1 cellular context compared by ENCODE assay signal in genomic region chr13:75803982-75804381, GRCh38.
TF ChIP-seq lines count a peak whose summit lies in the region.

No MANE protein-coding gene starts in this region.

TF ChIP-seq in WTC11, 78 proteins besides CTCF, POLR2A, EP300 and RAD21 (continued from another document):
- TF ChIP-seq TCF7 (CRISPR knock-in tag; IDR thresholded peaks at IDR 0.05; ENCODE audit: low read depth) (no peak), SMAD4 (CRISPR knock-in tag; IDR thresholded peaks at IDR 0.05) (no peak), CREM (CRISPR knock-in tag; IDR thresholded peaks at IDR 0.05) (no peak), NFATC4 (CRISPR knock-in tag; IDR thresholded peaks at IDR 0.05) (no peak), SOX15 (CRISPR knock-in tag; IDR thresholded peaks at IDR 0.05) (no peak)
